1 cellular context compared by ENCODE assay signal in the genomic region with DNA sequence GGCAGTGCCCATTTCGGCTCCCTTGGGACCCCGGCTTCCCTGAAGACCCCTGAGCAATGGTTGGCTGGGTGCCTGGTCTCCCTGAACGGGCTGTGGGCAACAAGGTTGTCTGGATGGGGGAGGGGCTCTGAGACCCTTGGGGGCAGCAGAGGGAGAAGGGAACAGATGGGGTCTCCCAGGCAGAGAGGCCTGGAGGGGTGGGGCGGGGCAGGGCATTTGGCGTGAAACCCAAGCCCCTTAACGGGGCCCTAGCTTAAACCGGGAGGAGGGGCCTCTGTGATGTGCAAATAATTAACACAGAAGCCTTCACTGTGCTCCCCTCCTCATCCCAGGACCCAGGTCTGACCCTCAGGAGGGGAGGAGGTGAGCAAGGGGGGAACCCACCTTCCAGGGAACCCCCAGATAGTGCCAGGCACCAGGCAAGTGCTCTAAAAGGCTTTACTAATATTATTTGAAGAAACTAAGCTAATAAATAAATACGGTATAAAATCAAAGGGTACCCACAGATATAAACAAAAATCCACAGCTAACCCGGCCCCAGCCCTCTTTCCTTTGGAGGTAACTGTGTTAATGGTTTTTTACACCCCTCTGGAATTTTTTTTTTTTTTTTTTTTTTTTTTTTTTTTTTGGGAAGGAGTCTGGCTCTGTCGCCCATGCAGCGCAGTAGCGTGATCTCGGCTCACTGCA.
TF ChIP-seq lines count a peak whose summit lies in the region.

No MANE protein-coding gene starts in this region.

TF ChIP-seq in HepG2, 621 proteins besides CTCF, POLR2A, EP300 and RAD21:
- TF ChIP-seq SP5 (CRISPR knock-in tag; IDR thresholded peaks at IDR 0.05; ENCODE audit: borderline replicate concordance, low read depth) = 0 out of 2 replicates have a peak, but pooled peaks have one; percentile 22
- no peak for TF ChIP-seq ZNF800 (CRISPR knock-in tag; IDR thresholded peaks at IDR 0.05)
- peak; percentile 52; the same call in 1 of the 2 replicates for TF ChIP-seq ZNF263 (CRISPR knock-in tag; IDR thresholded peaks at IDR 0.05)
